In genomic region chrX:3256868-3257267, GRCh38 we compare ENCODE assay signal across 1 cellular context.
TF ChIP-seq lines count a peak whose summit lies in the region.

No MANE protein-coding gene starts in this region.

TF ChIP-seq in IMR-90, 13 proteins besides CTCF, POLR2A, EP300 and RAD21 (continued from another document):
- no peak for TF ChIP-seq USF2 (IDR thresholded peaks at IDR 0.05; ENCODE audit: low read depth, low read length)
- TF ChIP-seq MAFK (IDR thresholded peaks at IDR 0.05; ENCODE audit: low read depth, low read length) = no peak
- no peak for TF ChIP-seq MXI1 (IDR thresholded peaks at IDR 0.05; ENCODE audit: borderline replicate concordance, low read depth, low read length)
- no peak for TF ChIP-seq ELK1 (IDR thresholded peaks at IDR 0.05; ENCODE audit: borderline replicate concordance, low read depth, low read length)
- no peak for TF ChIP-seq RCOR1 (IDR thresholded peaks at IDR 0.05; ENCODE audit: insufficient replicate concordance, low read length)
- no peak for TF ChIP-seq MAZ (IDR thresholded peaks at IDR 0.05; ENCODE audit: borderline replicate concordance, low read depth, low read length)
- TF ChIP-seq NFE2L2 (IDR thresholded peaks at IDR 0.05; ENCODE audit: low read depth, low read length) = no peak
